1 cellular context compared by ENCODE assay signal in the genomic region with DNA sequence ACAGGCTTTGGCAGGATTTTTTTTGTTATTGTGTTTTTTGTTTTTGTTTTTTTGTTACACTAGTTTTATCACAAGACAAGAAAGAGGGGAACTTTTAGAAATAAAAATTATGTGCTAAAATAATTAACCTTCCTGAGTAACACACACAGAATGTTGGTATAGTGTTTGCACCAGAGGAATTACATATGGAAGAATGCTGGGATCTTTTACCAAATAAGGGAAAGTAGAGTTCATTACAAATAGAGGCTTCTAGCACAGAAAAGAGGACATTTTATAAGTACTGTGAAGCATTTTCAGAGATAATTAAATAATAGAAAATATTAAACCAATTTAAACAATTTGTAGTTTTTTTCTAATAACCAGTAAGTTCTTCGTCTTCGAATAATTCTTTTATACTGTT.
TF ChIP-seq lines count a peak whose summit lies in the region.

No MANE protein-coding gene starts in this region.

TF ChIP-seq in WTC11, 78 proteins besides CTCF, POLR2A, EP300 and RAD21 (continued from another document):
- TF ChIP-seq, protein P1, sequence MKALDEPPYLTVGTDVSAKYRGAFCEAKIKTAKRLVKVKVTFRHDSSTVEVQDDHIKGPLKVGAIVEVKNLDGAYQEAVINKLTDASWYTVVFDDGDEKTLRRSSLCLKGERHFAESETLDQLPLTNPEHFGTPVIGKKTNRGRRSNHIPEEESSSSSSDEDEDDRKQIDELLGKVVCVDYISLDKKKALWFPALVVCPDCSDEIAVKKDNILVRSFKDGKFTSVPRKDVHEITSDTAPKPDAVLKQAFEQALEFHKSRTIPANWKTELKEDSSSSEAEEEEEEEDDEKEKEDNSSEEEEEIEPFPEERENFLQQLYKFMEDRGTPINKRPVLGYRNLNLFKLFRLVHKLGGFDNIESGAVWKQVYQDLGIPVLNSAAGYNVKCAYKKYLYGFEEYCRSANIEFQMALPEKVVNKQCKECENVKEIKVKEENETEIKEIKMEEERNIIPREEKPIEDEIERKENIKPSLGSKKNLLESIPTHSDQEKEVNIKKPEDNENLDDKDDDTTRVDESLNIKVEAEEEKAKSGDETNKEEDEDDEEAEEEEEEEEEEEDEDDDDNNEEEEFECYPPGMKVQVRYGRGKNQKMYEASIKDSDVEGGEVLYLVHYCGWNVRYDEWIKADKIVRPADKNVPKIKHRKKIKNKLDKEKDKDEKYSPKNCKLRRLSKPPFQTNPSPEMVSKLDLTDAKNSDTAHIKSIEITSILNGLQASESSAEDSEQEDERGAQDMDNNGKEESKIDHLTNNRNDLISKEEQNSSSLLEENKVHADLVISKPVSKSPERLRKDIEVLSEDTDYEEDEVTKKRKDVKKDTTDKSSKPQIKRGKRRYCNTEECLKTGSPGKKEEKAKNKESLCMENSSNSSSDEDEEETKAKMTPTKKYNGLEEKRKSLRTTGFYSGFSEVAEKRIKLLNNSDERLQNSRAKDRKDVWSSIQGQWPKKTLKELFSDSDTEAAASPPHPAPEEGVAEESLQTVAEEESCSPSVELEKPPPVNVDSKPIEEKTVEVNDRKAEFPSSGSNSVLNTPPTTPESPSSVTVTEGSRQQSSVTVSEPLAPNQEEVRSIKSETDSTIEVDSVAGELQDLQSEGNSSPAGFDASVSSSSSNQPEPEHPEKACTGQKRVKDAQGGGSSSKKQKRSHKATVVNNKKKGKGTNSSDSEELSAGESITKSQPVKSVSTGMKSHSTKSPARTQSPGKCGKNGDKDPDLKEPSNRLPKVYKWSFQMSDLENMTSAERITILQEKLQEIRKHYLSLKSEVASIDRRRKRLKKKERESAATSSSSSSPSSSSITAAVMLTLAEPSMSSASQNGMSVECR (CRISPR knock-in tag; IDR thresholded peaks at IDR 0.05; ENCODE audit: borderline replicate concordance): no peak
- TF ChIP-seq ZNF416 (CRISPR knock-in tag; IDR thresholded peaks at IDR 0.05): no peak
- TF ChIP-seq TEAD1 (CRISPR knock-in tag; IDR thresholded peaks at IDR 0.05): no peak
- TF ChIP-seq SMAD4 (CRISPR knock-in tag; IDR thresholded peaks at IDR 0.05): no peak
TF ChIP-seq in WTC11: peak in this region for 0.
